Comparison of ENCODE assay signal across 8 cellular contexts in the genomic region with DNA sequence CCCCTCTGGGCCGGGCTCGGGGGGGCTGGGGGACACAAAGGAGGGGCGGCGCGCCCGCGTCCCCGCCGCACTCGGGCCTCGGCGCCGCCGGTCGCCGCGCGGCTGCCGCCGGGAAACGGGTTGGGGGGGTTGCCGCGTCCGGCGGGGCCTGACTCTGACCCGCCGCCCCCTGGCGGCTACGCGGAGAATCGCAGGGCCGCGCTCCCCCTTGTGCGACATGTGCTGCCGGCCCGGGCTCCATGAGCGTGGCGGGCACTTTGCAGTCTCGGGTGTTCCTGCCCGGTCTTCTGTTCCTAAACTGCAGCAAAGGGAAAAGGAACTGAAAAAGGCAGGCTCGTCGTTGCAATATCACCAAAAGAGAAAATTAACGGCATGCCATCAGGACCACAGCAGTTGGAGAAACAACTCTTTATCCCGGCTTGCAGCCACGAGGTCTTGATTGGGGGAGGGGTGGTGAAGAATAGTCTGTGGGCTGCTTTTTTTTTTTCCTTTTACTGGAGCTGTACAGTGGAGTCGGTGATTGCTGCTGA. TPM values are rescaled to one million over a fixed set of nuclear protein-coding genes. Genes with fewer than 3 reads are reported as not detected.
DNase-seq lines count a peak whose midpoint lies in the region; ATAC-seq and TF ChIP-seq lines count a peak whose summit lies in the region.

No MANE protein-coding gene starts in this region.

- H3K4me3 ChIP-seq in GM12865 (ENCODE audit: low read depth, low read length) (peak overlapping the region; percentile 66), heart right ventricle (peak overlapping the region; percentile 4 to 97 (median 76)), upper lobe of right lung (peak overlapping the region; percentile 74)

- WGBS in adipose tissue, 3 donors, result 0 to 1% (median 1%) methylated on average over 30 to 46 of the region's 46 CpGs
- 0 to 1% methylated on average over 46 of the region's 46 CpGs for WGBS in heart right ventricle, 2 donors

- H3K9me3 ChIP-seq in heart right ventricle (no peaks in the 10 kb centered on the region), upper lobe of right lung (no peaks in the 10 kb centered on the region)

- TF ChIP-seq CTCF in GM12865 (IDR thresholded peaks at IDR 0.05; ENCODE audit: insufficient read depth, low read depth, low read length, missing control alignments) (peak; percentile 94), heart right ventricle (IDR thresholded peaks at IDR 0.05) (peak; percentile 86 to 98 (median 93)), upper lobe of right lung (IDR thresholded peaks at IDR 0.05) (peak; percentile 91)

- H3K27me3 ChIP-seq in heart right ventricle (peaks cover 0 to 31% (median 0%) of the 10 kb centered on the region in 7 donors), upper lobe of right lung (peaks cover 5% of the 10 kb centered on the region)

- H3K27ac ChIP-seq in adipose tissue (ENCODE audit: low read depth, low read length) (peak overlapping the region; percentile 31), heart right ventricle (peak overlapping the region; percentile 79 to 99 (median 94)), upper lobe of right lung (peak overlapping the region; percentile 91)

- intact Hi-C loops in heart right ventricle (cut with DNase I) (no loop called here), posterior vena cava (cut with DNase I) (no loop called here), upper lobe of right lung (cut with DNase I) (no loop called here)

- H3K36me3 ChIP-seq in heart right ventricle, result peaks cover 0 to 43% (median 0%) of the 10 kb centered on the region in 9 donors
- peaks cover 15% of the 10 kb centered on the region for H3K36me3 ChIP-seq in upper lobe of right lung

- DNase-seq in GM12865 (ENCODE audit: low read depth), result peak; percentile 95
- DNase-seq in NCI-H1105 (lab: John Stamatoyannopoulos, UW), result peak; percentile 51
- DNase-seq in SW480 (ENCODE audit: low spot score), result peak; percentile 80
- DNase-seq in heart right ventricle, result peak; percentile 93 to 95
- peak; percentile 98 for DNase-seq in posterior vena cava (ENCODE audit: low spot score)
- DNase-seq in upper lobe of right lung, result peak; percentile 96

- H3K4me1 ChIP-seq in heart right ventricle, result peaks cover 4 to 39% (median 26%) of the 10 kb centered on the region in 9 donors
- H3K4me1 ChIP-seq in upper lobe of right lung, result peaks cover 30% of the 10 kb centered on the region

- peak; percentile 52 for ATAC-seq in HG02678 (IDR thresholded peaks at IDR 0.05; ENCODE audit: unreplicated experiment)
- peak; percentile 76 to 93 (median 88) for ATAC-seq in heart right ventricle
- peak; percentile 88 for ATAC-seq in upper lobe of right lung

RNA-seq across cellular contexts. Expression of gene MIR17HG, which starts 1.5 kb away (rescaled TPM):
- polyA plus RNA-seq in adipose tissue (1 to 10 TPM; 1.4 to 2.7 (median 2.4) TPM), heart right ventricle (1 to 10 TPM in 1 of 2 donors, under 1 TPM in 1; 0.41 to 5.0 TPM)
- total RNA-seq in heart right ventricle (1 to 10 TPM in 5 of 10 donors, under 1 TPM in 5; 0.53 to 2.9 (median 1.1) TPM), posterior vena cava (1 to 10 TPM; 2.6 to 3.4 TPM), upper lobe of right lung (3.3 TPM)

RNA-seq across cellular contexts. Expression of gene GPC5, which starts 49.5 kb away (rescaled TPM):
- 1 to 10 TPM in 1 of 3 donors, under 1 TPM in 1, not detected in 1; 0.04 to 1.0 TPM for polyA plus RNA-seq in adipose tissue
- 1 to 10 TPM in 2 of 10 donors, under 1 TPM in 8; 0.09 to 3.5 (median 0.77) TPM for total RNA-seq in heart right ventricle
- polyA plus RNA-seq in heart right ventricle, result under 1 TPM in 1 of 2 donors, not detected in 1; 0.01 TPM
- under 1 TPM; 0.37 to 0.52 TPM for total RNA-seq in posterior vena cava
- 8.1 TPM for total RNA-seq in upper lobe of right lung

Comparison
In these comparisons a context has a peak if more than half of its experiments do, and no peak if none do; other contexts are left out.
1. Peak in every context shown above with its lines: DNase-seq, ATAC-seq, H3K4me3 ChIP-seq and H3K27ac ChIP-seq.
2. H3K27ac ChIP-seq: peak in every context shown above with its lines; median percentile 94 in heart right ventricle; 91 in upper lobe of right lung; 31 in adipose tissue.